10 cellular contexts compared by ENCODE assay signal in the genomic region with DNA sequence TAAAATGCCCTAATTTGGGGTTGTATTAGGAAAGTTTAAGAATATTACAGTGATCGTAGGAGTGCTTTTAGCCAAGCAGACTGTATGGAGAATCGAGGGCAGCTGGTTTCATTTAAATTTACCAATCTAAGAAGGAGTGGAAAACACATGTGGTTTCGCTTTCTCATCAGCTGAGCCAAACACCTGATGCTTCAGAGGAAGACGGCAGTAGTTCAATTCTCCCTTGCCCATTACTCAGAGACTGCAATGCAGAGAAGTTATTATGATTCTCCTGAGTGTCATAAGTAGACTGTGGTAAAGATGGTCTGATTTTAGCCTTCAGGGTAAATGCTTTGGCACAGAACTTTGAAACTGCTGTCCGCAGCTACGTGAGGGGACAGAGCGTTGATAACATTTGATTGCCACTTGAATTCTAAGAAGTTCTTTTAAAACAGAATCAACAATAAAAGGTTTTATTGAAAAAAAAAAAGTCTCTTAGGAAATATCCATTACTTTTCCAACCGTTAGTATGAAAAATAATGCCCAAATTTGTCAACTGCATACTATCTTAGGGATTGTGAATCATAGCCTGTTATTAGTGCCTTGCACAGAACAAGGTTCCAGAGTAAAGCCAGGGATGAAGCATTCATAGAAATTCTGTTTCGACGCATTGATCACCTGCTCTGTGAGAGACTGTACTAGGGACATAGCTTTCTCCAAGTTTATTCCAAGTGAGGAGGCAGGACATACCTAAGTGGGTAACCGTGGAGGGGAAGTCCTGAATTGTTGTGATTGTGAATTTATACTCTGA. TPM values are rescaled to one million over a fixed set of nuclear protein-coding genes. Genes with fewer than 3 reads are reported as not detected.
DNase-seq lines count a peak whose midpoint lies in the region; ATAC-seq and TF ChIP-seq lines count a peak whose summit lies in the region.
"Had no signal": no experiment of that assay in that cellular context is flagged by ENCODE, and none has a peak within 500 bp of the region (broad histone marks: within the 10 kb centered on the region; RNA-seq: fewer than 3 reads in every experiment).

No MANE protein-coding gene starts in this region.

- DNase-seq in stimulated activated CD4-positive, alpha-beta T cell treated with anti-CD3 and anti-CD28 coated beads, Interleukin-15, amount 100 ng/mL, for 24 hours = peak; percentile 48
- DNase-seq in stimulated activated CD4-positive, alpha-beta T cell treated with anti-CD3 and anti-CD28 coated beads, Interleukin-4, amount 100 ng/mL, for 1 hour = no peak
- DNase-seq in activated naive CD8-positive, alpha-beta T cell treated with anti-CD3 and anti-CD28 coated beads, Interleukin-2, amount 10 ng/mL, durations not matched to agents 7 days and 5 days = no peak
- no peak for DNase-seq in left lobe of liver (ENCODE audit: low spot score)
- no peak for DNase-seq in upper lobe of right lung
- DNase-seq in NCI-H524 (lab: John Stamatoyannopoulos, UW) = no peak
- no peak for DNase-seq in SHP77 treated with DMSO at 0.1 percent for 48 hours (lab: John Stamatoyannopoulos, UW)
- DNase-seq: DMS153 had no signal

- H3K4me3 ChIP-seq in upper lobe of right lung = no peak overlapping the region
- H3K4me3 ChIP-seq: HAP-1 had no signal

- H3K27me3 Mint-ChIP-seq in activated naive CD8-positive, alpha-beta T cell treated with anti-CD3 and anti-CD28 coated beads, Interleukin-2, amount 10 ng/mL, durations not matched to agents 7 days and 5 days = no peaks in the 10 kb centered on the region

- peaks cover 45% of the 10 kb centered on the region for H3K4me1 ChIP-seq in upper lobe of right lung

- H3K9me3 Mint-ChIP-seq in activated naive CD8-positive, alpha-beta T cell treated with anti-CD3 and anti-CD28 coated beads, Interleukin-2, amount 10 ng/mL, durations not matched to agents 7 days and 5 days = no peaks in the 10 kb centered on the region

- no peaks in the 10 kb centered on the region for H3K27me3 ChIP-seq in upper lobe of right lung

- TF ChIP-seq CTCF in upper lobe of right lung (IDR thresholded peaks at IDR 0.05) = no peak

- intact Hi-C loops in upper lobe of right lung (cut with DNase I) = no loop called here

- H3K36me3 ChIP-seq in upper lobe of right lung = peaks cover 26% of the 10 kb centered on the region

- POLR2A ChIA-PET in activated naive CD8-positive, alpha-beta T cell treated with anti-CD3 and anti-CD28 coated beads, Interleukin-2, amount 10 ng/mL, durations not matched to agents 7 days and 5 days (lab: Charles Lee) = interaction anchor here (0.6 to 1.5 kb wide), 3 partner anchors 15 to 141 kb away, joined by 3 to 4 read pairs (median 3); a partner anchor contains a TSS

- peaks cover 18% of the 10 kb centered on the region for H3K36me3 Mint-ChIP-seq in activated naive CD8-positive, alpha-beta T cell treated with anti-CD3 and anti-CD28 coated beads, Interleukin-2, amount 10 ng/mL, durations not matched to agents 7 days and 5 days

- peak; percentile 61 for ATAC-seq in activated naive CD8-positive, alpha-beta T cell treated with anti-CD3 and anti-CD28 coated beads, Interleukin-2, amount 10 ng/mL, durations not matched to agents 7 days and 5 days (ENCODE audit: low read depth)
- ATAC-seq in left lobe of liver (peak; percentile 8), upper lobe of right lung (no peak), HG03139 (IDR thresholded peaks at IDR 0.05; ENCODE audit: unreplicated experiment) (no peak)

- peaks cover 44% of the 10 kb centered on the region for H3K4me1 Mint-ChIP-seq in activated naive CD8-positive, alpha-beta T cell treated with anti-CD3 and anti-CD28 coated beads, Interleukin-2, amount 10 ng/mL, durations not matched to agents 7 days and 5 days

- H3K27ac Mint-ChIP-seq in activated naive CD8-positive, alpha-beta T cell treated with anti-CD3 and anti-CD28 coated beads, Interleukin-2, amount 10 ng/mL, durations not matched to agents 7 days and 5 days = peak overlapping the region; percentile 55

- H3K4me3 Mint-ChIP-seq in activated naive CD8-positive, alpha-beta T cell treated with anti-CD3 and anti-CD28 coated beads, Interleukin-2, amount 10 ng/mL, durations not matched to agents 7 days and 5 days = peak overlapping the region; percentile 64

- peak overlapping the region; percentile 67 for H3K27ac ChIP-seq in upper lobe of right lung

- no peaks in the 10 kb centered on the region for H3K9me3 ChIP-seq in upper lobe of right lung
- H3K9me3 ChIP-seq: HAP-1 had no signal

RNA-seq across cellular contexts. Expression of a gene that starts 25.6 kb away (rescaled TPM):
- 10 to 100 TPM; 11.6 to 12.6 TPM for total RNA-seq in activated naive CD8-positive, alpha-beta T cell treated with anti-CD3 and anti-CD28 coated beads, Interleukin-2, amount 10 ng/mL, durations not matched to agents 7 days and 5 days
- 3.3 TPM for total RNA-seq in left lobe of liver
- 9.1 TPM for total RNA-seq in upper lobe of right lung

Comparison
In these comparisons a context has a peak if more than half of its experiments do, and no peak if none do; other contexts are left out.
1. ATAC-seq: peak in activated naive CD8-positive, alpha-beta T cell treated with anti-CD3 and anti-CD28 coated beads, Interleukin-2, amount 10 ng/mL, durations not matched to agents 7 days and 5 days (single experiment) and left lobe of liver (single experiment); none in upper lobe of right lung (single experiment) and HG03139 (single experiment).